Comparison of ENCODE assay signal across 11 cellular contexts in the genomic region with DNA sequence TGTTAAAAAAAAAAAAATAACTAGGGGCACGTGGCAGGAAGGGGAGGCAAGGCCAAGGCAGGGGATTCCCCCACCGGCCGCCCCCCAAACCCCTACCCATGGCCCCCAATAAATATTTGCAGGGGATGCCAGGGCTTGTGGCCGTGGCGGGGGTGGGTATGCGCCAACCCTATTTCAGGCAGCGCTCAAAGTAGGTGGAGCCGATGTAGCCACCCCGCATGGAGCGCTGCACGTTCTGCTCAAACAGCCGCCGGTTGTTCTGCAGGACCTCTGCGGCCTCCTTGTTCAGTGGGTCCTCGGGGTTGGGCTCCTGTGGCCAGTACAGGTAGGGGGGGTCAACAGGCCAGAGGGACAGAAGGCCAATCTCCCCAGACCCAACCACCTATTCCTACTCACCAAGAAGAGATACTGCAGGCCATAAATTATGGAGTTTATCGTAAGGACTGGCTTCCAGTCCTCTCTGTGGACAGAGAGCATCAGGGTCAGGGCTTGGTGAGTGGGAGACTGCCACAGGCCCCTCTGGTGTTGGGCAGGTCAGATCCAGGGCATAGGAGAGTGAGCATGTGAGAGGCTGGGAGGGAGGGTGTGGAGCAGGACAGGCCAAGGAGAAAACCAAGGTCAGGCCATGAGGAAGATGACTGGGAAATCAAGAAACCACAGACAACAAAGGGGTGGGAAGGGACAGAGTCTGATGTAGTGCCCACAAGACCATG. TPM values are rescaled to one million over a fixed set of nuclear protein-coding genes. Genes with fewer than 3 reads are reported as not detected.
DNase-seq lines count a peak whose midpoint lies in the region; ATAC-seq and TF ChIP-seq lines count a peak whose summit lies in the region.
"Had no signal": no experiment of that assay in that cellular context is flagged by ENCODE, and none has a peak within 500 bp of the region (broad histone marks: within the 10 kb centered on the region; RNA-seq: fewer than 3 reads in every experiment).

No MANE protein-coding gene starts in this region.

- H2AFZ ChIP-seq in H9 (ENCODE audit: low read length) = no peak overlapping the region
- no peak overlapping the region for H2AFZ ChIP-seq in smooth muscle cell (ENCODE audit: low read depth)

- peak overlapping the region; percentile 74 to 87 (median 86); a peak in 6 of 7 replicates for H3K27ac Mint-ChIP-seq in H9

- H4K91ac ChIP-seq in H9 (ENCODE audit: insufficient read length, low read depth, low read length) = no peak overlapping the region

- H3K27me3 ChIP-seq in H9 (ENCODE audit: insufficient read depth, low read length) (no peaks in the 10 kb centered on the region), esophagus squamous epithelium (no peaks in the 10 kb centered on the region), smooth muscle cell (ENCODE audit: low read depth) (no peaks in the 10 kb centered on the region)

- no peak overlapping the region for H2BK15ac ChIP-seq in H9 (ENCODE audit: low read depth, low read length)

- DNase-seq in H9 (no peak), esophagus squamous epithelium (lab: John Stamatoyannopoulos, UW) (no peak), smooth muscle cell (lab: John Stamatoyannopoulos, UW; ENCODE audit: unreplicated experiment) (no peak), HT-29 (ENCODE audit: low spot score) (no peak), DMS53 (lab: John Stamatoyannopoulos, UW) (no peak)
- DNase-seq in stimulated activated naive CD4-positive, alpha-beta T cell (lab: John Stamatoyannopoulos, UW) = no peak
- DNase-seq: foreskin fibroblast, NCI-H526, substantia nigra had no signal

- H2BK5ac ChIP-seq in H9 (ENCODE audit: insufficient read length, low read length) = no peak overlapping the region

- H3K14ac ChIP-seq in H9 (ENCODE audit: insufficient read depth, low read length) = no peak overlapping the region

- H3T11ph ChIP-seq in H9 (ENCODE audit: low read length) = no peak overlapping the region

- peaks cover 16% of the 10 kb centered on the region for H3K23me2 ChIP-seq in H9 (ENCODE audit: insufficient read length, low read depth, low read length, poor library complexity, severe bottlenecking)

- H3K9me3 ChIP-seq in H9 (ENCODE audit: control insufficient read depth, low read depth, low read length) (no peaks in the 10 kb centered on the region), esophagus squamous epithelium (no peaks in the 10 kb centered on the region), smooth muscle cell (replicated peaks; ENCODE audit: low read depth) (no peaks in the 10 kb centered on the region)

- no peak overlapping the region for H2BK120ac ChIP-seq in H9 (ENCODE audit: low read depth, low read length, poor library complexity, severe bottlenecking)

- H3K4me1 ChIP-seq in H9 (ENCODE audit: insufficient read depth, low read length) (no peaks in the 10 kb centered on the region), esophagus squamous epithelium (peaks cover 32 to 66% (median 40%) of the 10 kb centered on the region in 3 donors), smooth muscle cell (ENCODE audit: low read depth) (peaks cover 25% of the 10 kb centered on the region)

- no peak for ATAC-seq in GM21723 (IDR thresholded peaks at IDR 0.05; ENCODE audit: unreplicated experiment)

- no peak overlapping the region for H3K4me3 ChIP-seq in esophagus squamous epithelium
- H3K4me3 ChIP-seq in smooth muscle cell = no peak overlapping the region

- H3K4ac ChIP-seq in H9 (ENCODE audit: low read depth, low read length) = no peak overlapping the region

- peaks cover 22 to 57% (median 40%) of the 10 kb centered on the region in 3 experiments; a peak in 6 of 7 replicates for H3K36me3 Mint-ChIP-seq in H9 (ENCODE audit: insufficient read depth in 1 of 3, low read depth in 3 of 3)

- H4K8ac ChIP-seq in H9 (replicated peaks; ENCODE audit: insufficient read length, low read depth, low read length) = no peak overlapping the region

- TF ChIP-seq CTCF in H9 (conservative IDR thresholded peaks at IDR 0.05) (no peak), VCaP (conservative IDR thresholded peaks at IDR 0.05) (no peak), esophagus squamous epithelium (IDR thresholded peaks at IDR 0.05) (no peak), smooth muscle cell (IDR thresholded peaks at IDR 0.05; ENCODE audit: borderline replicate concordance, insufficient read depth, poor library complexity, severe bottlenecking) (no peak)

- H3K36me3 ChIP-seq in esophagus squamous epithelium = peaks cover 7 to 45% (median 28%) of the 10 kb centered on the region in 3 donors
- no peaks in the 10 kb centered on the region for H3K36me3 ChIP-seq in smooth muscle cell (ENCODE audit: low read depth)

- no peaks in the 10 kb centered on the region; a peak in 2 of 5 replicates for H3K9me3 Mint-ChIP-seq in H9

- peak overlapping the region; percentile 96 to 99 for H3K4me3 Mint-ChIP-seq in H9

- no peak for TF ChIP-seq POLR2A in esophagus squamous epithelium (IDR thresholded peaks at IDR 0.05)

- H3K23ac ChIP-seq in H9 (ENCODE audit: insufficient read length, low read depth, low read length) = no peak overlapping the region

- no peak overlapping the region for H2BK12ac ChIP-seq in H9 (ENCODE audit: insufficient read length, low read depth, low read length)

- peaks cover 27% of the 10 kb centered on the region for H3F3A ChIP-seq in smooth muscle cell (ENCODE audit: low read depth)

- H3K79me2 ChIP-seq in H9 (ENCODE audit: insufficient read depth, low read length) (peaks cover 8% of the 10 kb centered on the region; the same call in 1 of the 2 replicates), smooth muscle cell (ENCODE audit: low read depth) (peaks cover 47% of the 10 kb centered on the region)

- no peaks in the 10 kb centered on the region for H3K79me1 ChIP-seq in H9 (ENCODE audit: insufficient read depth, low read depth, low read length, poor library complexity, severe bottlenecking)

- H4K5ac ChIP-seq in H9 (ENCODE audit: insufficient read length, low read depth, low read length) = no peak overlapping the region

- no peaks in the 10 kb centered on the region for H4K20me1 ChIP-seq in H9 (ENCODE audit: control insufficient read depth, insufficient read depth, insufficient read length)
- H4K20me1 ChIP-seq in smooth muscle cell (ENCODE audit: low read depth) = peaks cover 14% of the 10 kb centered on the region

- WGBS in H9 (ENCODE audit: extremely low coverage, insufficient read length, low lambda C conversion rate) = no CpG with 5 or more reads among the region's 16 CpGs
- WGBS in esophagus squamous epithelium, 2 donors = 59 to 76% methylated on average over 5 to 10 of the region's 16 CpGs
- 94% methylated on average over 14 of the region's 16 CpGs for WGBS in smooth muscle cell (ENCODE audit: low lambda C conversion rate)

- H3K56ac ChIP-seq in H9 (ENCODE audit: insufficient read length, low read depth, low read length) = no peak overlapping the region

- H3K9ac ChIP-seq in H9 (ENCODE audit: extremely low read depth, insufficient read length, low read length) = no peak overlapping the region
- peak overlapping the region; percentile 96 for H3K9ac ChIP-seq in smooth muscle cell (ENCODE audit: low read depth)

- H2AK5ac ChIP-seq in H9 (ENCODE audit: insufficient read length, low read length) = no peak overlapping the region

- no peak overlapping the region for H3K4me2 ChIP-seq in H9 (ENCODE audit: insufficient read depth, insufficient read length, low read length)
- no peak overlapping the region for H3K4me2 ChIP-seq in smooth muscle cell

- no peak overlapping the region for H3K18ac ChIP-seq in H9 (ENCODE audit: insufficient read length, low read depth, low read length)

- intact Hi-C loops in esophagus squamous epithelium (cut with DNase I) = no loop called here

- peaks cover 1% of the 10 kb centered on the region; the same call in 1 of the 2 replicates for H3K27me3 Mint-ChIP-seq in H9 (ENCODE audit: low read depth)

- H2BK20ac ChIP-seq in H9 (ENCODE audit: low read depth, low read length, poor library complexity, severe bottlenecking) = no peak overlapping the region

- H3K4me1 Mint-ChIP-seq in H9 = peaks cover 26 to 45% of the 10 kb centered on the region in 2 experiments

- no peak overlapping the region for H3K27ac ChIP-seq in H9 (ENCODE audit: insufficient read length, low read depth, low read length)
- H3K27ac ChIP-seq in VCaP = peak overlapping the region; percentile 100
- peak overlapping the region; percentile 94 to 100 (median 99) for H3K27ac ChIP-seq in esophagus squamous epithelium
- peak overlapping the region; percentile 98 for H3K27ac ChIP-seq in smooth muscle cell (ENCODE audit: low read depth)

RNA-seq across cellular contexts. Expression of a gene that starts 1.2 kb away (rescaled TPM):
- total RNA-seq in H9 (2021) = 105 and 109 TPM in 2 replicates
- 10 to 100 TPM; 76.5 to 99.5 (median 86.6) TPM for total RNA-seq in esophagus squamous epithelium
- 132 and 153 TPM in 2 replicates for total RNA-seq in smooth muscle cell
- 213 and 228 TPM in 2 replicates for polyA plus RNA-seq in smooth muscle cell
- 236 and 268 TPM in 2 replicates for total RNA-seq in HT-29 (2014; rRNA removed; shearing (Covaris generic))

RNA-seq across cellular contexts. Expression of a gene that starts 2.3 kb away (rescaled TPM):
- total RNA-seq in H9 (2021) = 127 and 136 TPM in 2 replicates
- 10 to 100 TPM; 22.0 to 37.4 (median 24.7) TPM for total RNA-seq in esophagus squamous epithelium
- 30.7 and 45.9 TPM in 2 replicates for total RNA-seq in smooth muscle cell
- 118 and 126 TPM in 2 replicates for polyA plus RNA-seq in smooth muscle cell
- total RNA-seq in HT-29 (2014; rRNA removed; shearing (Covaris generic)) = 201 and 242 TPM in 2 replicates

RNA-seq across cellular contexts. Expression of a gene that starts 12.2 kb away (rescaled TPM):
- total RNA-seq in H9 (2021) = 1,058 and 1,084 TPM in 2 replicates
- total RNA-seq in esophagus squamous epithelium = 100 to 1,000 TPM; 150 to 198 (median 179) TPM
- 144 and 148 TPM in 2 replicates for total RNA-seq in smooth muscle cell
- 178 and 193 TPM in 2 replicates for polyA plus RNA-seq in smooth muscle cell
- 1,771 and 1,829 TPM in 2 replicates for total RNA-seq in HT-29 (2014; rRNA removed; shearing (Covaris generic))

RNA-seq across cellular contexts. Expression of a gene that starts 17.1 kb away (rescaled TPM):
- 23.6 and 24.2 TPM in 2 replicates for total RNA-seq in H9 (2021)
- total RNA-seq in esophagus squamous epithelium = 10 to 100 TPM; 11.8 to 30.9 (median 21.7) TPM
- total RNA-seq in smooth muscle cell = 12.2 and 18.7 TPM in 2 replicates
- polyA plus RNA-seq in smooth muscle cell = 10.2 and 18.5 TPM in 2 replicates
- 92.5 and 94.8 TPM in 2 replicates for total RNA-seq in HT-29 (2014; rRNA removed; shearing (Covaris generic))

RNA-seq across cellular contexts. Expression of a gene that starts 36.5 kb away (rescaled TPM):
- total RNA-seq in H9 (2021) (18.7 and 18.8 TPM in 2 replicates), esophagus squamous epithelium (10 to 100 TPM in 1 of 4 donors, 1 to 10 TPM in 3; 6.9 to 11.1 (median 8.3) TPM), smooth muscle cell (5.1 and 8.7 TPM in 2 replicates)
- 23.7 and 25.1 TPM in 2 replicates for polyA plus RNA-seq in smooth muscle cell
- 25.6 and 27.4 TPM in 2 replicates for total RNA-seq in HT-29 (2014; rRNA removed; shearing (Covaris generic))
